ENCODE assay signal across 18 cellular contexts in the genomic region with DNA sequence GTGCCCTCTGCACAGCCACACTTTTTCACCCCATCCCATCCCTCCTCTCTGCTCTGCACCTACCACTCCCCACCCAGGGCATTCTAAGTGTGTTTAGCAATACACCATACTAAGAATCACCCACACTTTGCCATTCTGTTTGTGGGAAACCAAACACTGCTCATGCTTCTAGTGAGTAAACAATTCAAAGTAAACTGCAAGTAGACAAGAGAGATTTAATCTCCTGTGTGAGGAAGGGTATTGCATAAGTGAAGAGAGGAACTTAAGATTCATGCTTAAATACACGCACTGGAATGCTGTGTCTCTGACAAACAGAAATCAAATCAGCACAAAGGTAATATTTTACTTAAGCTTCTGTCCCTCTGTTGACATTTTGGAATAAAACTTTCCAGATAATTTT.
"Had no signal": no experiment of that assay in that cellular context is flagged by ENCODE, and none has a peak within 500 bp of the region (broad histone marks: within the 10 kb centered on the region; RNA-seq: fewer than 3 reads in every experiment).

No MANE protein-coding gene starts in this region.

- DNase-seq: activated CD4-positive, alpha-beta T cell treated with anti-CD3 and anti-CD28 coated beads, Interleukin-2, amount 50 U/mL, for 1 hour; activated gamma-delta T cell treated with Interleukin-2 at 50 U/mL for 16 hours; amniotic stem cell; effector memory CD8-positive, alpha-beta T cell; foreskin keratinocyte; left cardiac atrium; mesenchymal stem cell; mucosa of descending colon; naive B cell; spleen; stimulated activated CD4-positive, alpha-beta T cell treated with anti-CD3 and anti-CD28 coated beads, Interleukin-4, amount 100 ng/mL, for 4 hours; testis had no signal

- H2AFZ ChIP-seq: hepatocyte, neural progenitor cell had no signal

- ATAC-seq: activated CD4-positive, CD25-positive, alpha-beta regulatory T cell treated with anti-CD3 and anti-CD28 coated beads, Interleukin-2, amount 50 U/mL, for 24 hours; activated naive CD4-positive, alpha-beta T cell treated with anti-CD3 and anti-CD28 coated beads, Interleukin-2, amount 50 U/mL, for 72 hours; effector memory CD8-positive, alpha-beta T cell; foreskin keratinocyte; left cardiac atrium; mucosa of descending colon; stimulated activated memory B cell treated with anti-CD40 and anti-IgM and Interleukin-4, amounts not matched to agents 10 μg/mL and 1 μg/mL and 100 μg/mL, for 72 hours had no signal

- H3K36me3 Mint-ChIP-seq: activated naive CD4-positive, alpha-beta T cell treated with anti-CD3 and anti-CD28 coated beads, Interleukin-2, amount 50 U/mL, for 72 hours; naive B cell; stimulated activated memory B cell treated with anti-CD40 and anti-IgM and Interleukin-4, amounts not matched to agents 10 μg/mL and 1 μg/mL and 100 μg/mL, for 72 hours had no signal

- H3K27ac Mint-ChIP-seq: activated naive CD4-positive, alpha-beta T cell treated with anti-CD3 and anti-CD28 coated beads, Interleukin-2, amount 50 U/mL, for 72 hours; activated T-helper 1 cell treated with anti-CD3 and anti-CD28 coated beads, Interleukin-12 subunit alpha, Interleukin-12 subunit beta, Interleukin-2, Interleukin-4 antibody, amounts not matched to agents 30 ng/mL and 10 ng/mL and 1 ng/mL, durations not matched to agents 14 hours and 24 hours and 36 hours; effector memory CD8-positive, alpha-beta T cell; naive B cell; neural progenitor cell; stimulated activated memory B cell treated with anti-CD40 and anti-IgM and Interleukin-4, amounts not matched to agents 10 μg/mL and 1 μg/mL and 100 μg/mL, for 72 hours had no signal

- H3K27me3 ChIP-seq: testis had no signal

- H3K79me2 ChIP-seq: hepatocyte had no signal

- H3K4me3 ChIP-seq: hepatocyte, mucosa of descending colon, neural progenitor cell, spleen, testis had no signal

- H3K27ac ChIP-seq: foreskin keratinocyte, hepatocyte, neural progenitor cell, spleen, testis had no signal

- H3K4me3 Mint-ChIP-seq: activated T-helper 1 cell treated with anti-CD3 and anti-CD28 coated beads, Interleukin-12 subunit alpha, Interleukin-12 subunit beta, Interleukin-2, Interleukin-4 antibody, amounts not matched to agents 30 ng/mL and 10 ng/mL and 1 ng/mL, durations not matched to agents 14 hours and 24 hours and 36 hours; effector memory CD8-positive, alpha-beta T cell; naive B cell; neural progenitor cell; stimulated activated memory B cell treated with anti-CD40 and anti-IgM and Interleukin-4, amounts not matched to agents 10 μg/mL and 1 μg/mL and 100 μg/mL, for 72 hours had no signal

- H3K4me1 ChIP-seq: foreskin keratinocyte, neural progenitor cell, testis had no signal

- H3K4me2 ChIP-seq: hepatocyte, neural progenitor cell had no signal

- H3K9me3 Mint-ChIP-seq: activated naive CD4-positive, alpha-beta T cell treated with anti-CD3 and anti-CD28 coated beads, Interleukin-2, amount 50 U/mL, for 72 hours; activated T-helper 1 cell treated with anti-CD3 and anti-CD28 coated beads, Interleukin-12 subunit alpha, Interleukin-12 subunit beta, Interleukin-2, Interleukin-4 antibody, amounts not matched to agents 30 ng/mL and 10 ng/mL and 1 ng/mL, durations not matched to agents 14 hours and 24 hours and 36 hours; effector memory CD8-positive, alpha-beta T cell; naive B cell; stimulated activated memory B cell treated with anti-CD40 and anti-IgM and Interleukin-4, amounts not matched to agents 10 μg/mL and 1 μg/mL and 100 μg/mL, for 72 hours had no signal

- H3K9ac ChIP-seq: neural progenitor cell had no signal

- H3K36me3 ChIP-seq: neural progenitor cell, spleen had no signal

- H3K9me3 ChIP-seq: mucosa of descending colon, spleen, testis had no signal
